In genomic region chr1:941588-942383, GRCh38 we compare ENCODE assay signal across 9 cellular contexts. TPM values are rescaled to one million over a fixed set of nuclear protein-coding genes. Genes with fewer than 3 reads are reported as not detected.
DNase-seq lines count a peak whose midpoint lies in the region; ATAC-seq and TF ChIP-seq lines count a peak whose summit lies in the region.
"Had no signal": no experiment of that assay in that cellular context is flagged by ENCODE, and none has a peak within 500 bp of the region (broad histone marks: within the 10 kb centered on the region; RNA-seq: fewer than 3 reads in every experiment).

No MANE protein-coding gene starts in this region.

- POLR2A ChIA-PET in SK-N-SH (lab: Yijun Ruan, JAX): interaction anchor here (1.1 to 3.2 kb wide), 5 partner anchors 15 to 37 kb away, joined by 3 to 13 read pairs (median 5); no protein-coding TSS in a partner anchor

- H3K79me2 ChIP-seq in SK-N-SH (ENCODE audit: insufficient read depth): no peaks in the 10 kb centered on the region

- H3K9ac ChIP-seq in SK-N-SH: no peak overlapping the region
- no peak overlapping the region for H3K9ac ChIP-seq in mucosa of rectum (ENCODE audit: low read depth in 1 of 2, low read length in 2 of 2)

- CTCF ChIA-PET in SK-N-SH (lab: Yijun Ruan, JAX): interaction anchor here (0.6 to 8.9 kb wide), 10 partner anchors 12 to 350 kb away, joined by 3 to 125 read pairs (median 9); partner anchors contain the start of gene NOC2L

- H3K4me2 ChIP-seq in SK-N-SH: peak overlapping the region; percentile 47; the same call in 1 of the 2 replicates

- H2AFZ ChIP-seq in SK-N-SH (ENCODE audit: low read depth): no peak overlapping the region

- no peak for TF ChIP-seq CTCF in SK-N-SH (IDR thresholded peaks at IDR 0.05)
- TF ChIP-seq CTCF in epithelial cell of esophagus (IDR thresholded peaks at IDR 0.05; ENCODE audit: insufficient read depth, low read depth, low read length, missing control alignments): no peak

- WGBS in SK-N-SH (ENCODE audit: low lambda C conversion rate): 1% methylated on average over 16 of the region's 98 CpGs

- peaks cover 0 to 61% of the 10 kb centered on the region in 2 experiments; a peak in 1 of 4 replicates for H3K4me1 ChIP-seq in SK-N-SH (ENCODE audit: control insufficient read depth in 1 of 2, insufficient read depth in 2 of 2, low read depth in 1 of 2, low read length in 1 of 2)
- H3K4me1 ChIP-seq in mucosa of rectum (ENCODE audit: control insufficient read depth in 2 of 2, insufficient read depth in 2 of 2, low read length in 2 of 2): peaks cover 15 to 16% of the 10 kb centered on the region in 2 donors

- no peak for ATAC-seq in GM19035 (IDR thresholded peaks at IDR 0.05; ENCODE audit: unreplicated experiment)
- ATAC-seq in GM21717 (IDR thresholded peaks at IDR 0.05; ENCODE audit: unreplicated experiment): no peak

- H3F3A ChIP-seq in SK-N-SH (replicated peaks; ENCODE audit: insufficient read depth): peaks cover 20% of the 10 kb centered on the region

- no peak for TF ChIP-seq EP300 in SK-N-SH (IDR thresholded peaks at IDR 0.05; ENCODE audit: borderline replicate concordance in 1 of 2, low read depth in 1 of 2, low read length in 1 of 2)

- no peaks in the 10 kb centered on the region for H3K9me2 ChIP-seq in SK-N-SH

- peak overlapping the region in 1 of 2 experiments; percentile 38; a peak in 2 of 4 replicates for H3K4me3 ChIP-seq in SK-N-SH (ENCODE audit: low read depth in 2 of 2, low read length in 1 of 2)
- no peak overlapping the region for H3K4me3 ChIP-seq in epithelial cell of esophagus (ENCODE audit: low read length)
- H3K4me3 ChIP-seq in mucosa of rectum (ENCODE audit: low read length in 2 of 2): peak overlapping the region; percentile 7 to 30

- no peaks in the 10 kb centered on the region for H3K9me3 ChIP-seq in SK-N-SH
- H3K9me3 ChIP-seq in mucosa of rectum (ENCODE audit: control insufficient read depth in 2 of 2, low read length in 2 of 2): no peaks in the 10 kb centered on the region

- peak overlapping the region in 1 of 2 experiments; percentile 75; a peak in 2 of 4 replicates for H3K27ac ChIP-seq in SK-N-SH (ENCODE audit: low read depth in 2 of 2, low read length in 1 of 2)
- H3K27ac ChIP-seq in mucosa of rectum (ENCODE audit: low read depth in 2 of 2, low read length in 2 of 2): peak overlapping the region; percentile 42 to 58

- H3K27me3 ChIP-seq in SK-N-SH (ENCODE audit: insufficient read depth): no peaks in the 10 kb centered on the region
- H3K27me3 ChIP-seq in mucosa of rectum (ENCODE audit: control insufficient read depth in 2 of 2, insufficient read depth in 2 of 2, low read length in 2 of 2): peaks cover 28 to 45% of the 10 kb centered on the region in 2 donors

- DNase-seq in DMS153 treated with DMSO at 0.1 percent for 48 hours (lab: John Stamatoyannopoulos, UW; ENCODE audit: unreplicated experiment) (peak; percentile 89), LHCN-M2 (ENCODE audit: low read depth) (peak; percentile 45), SK-N-SH (peak; percentile 90), epithelial cell of esophagus (ENCODE audit: low read depth) (peak; percentile 50)
- DNase-seq in stimulated activated CD4-positive, alpha-beta T cell treated with anti-CD3 and anti-CD28 coated beads, Interleukin-4, amount 100 ng/mL, for 1 hour: no peak

- no peaks in the 10 kb centered on the region for H4K20me1 ChIP-seq in SK-N-SH (ENCODE audit: insufficient read depth)

- TF ChIP-seq RAD21 in SK-N-SH (IDR thresholded peaks at IDR 0.05; ENCODE audit: low read length): no peak

- H3K36me3 ChIP-seq in SK-N-SH (replicated peaks in 1 of 2; ENCODE audit: control insufficient read depth in 1 of 2, insufficient read depth in 2 of 2, low read length in 1 of 2) (peaks cover 0 to 20% of the 10 kb centered on the region in 2 experiments), mucosa of rectum (ENCODE audit: control insufficient read depth in 2 of 2, insufficient read depth in 2 of 2, low read length in 2 of 2) (peaks cover 6 to 13% of the 10 kb centered on the region in 2 donors)

TF ChIP-seq in SK-N-SH, 30 proteins besides CTCF, POLR2A, EP300 and RAD21:
- no peak for TF ChIP-seq USF2 (IDR thresholded peaks at IDR 0.05; ENCODE audit: borderline replicate concordance, low read depth, low read length)
- TF ChIP-seq, protein P1, sequence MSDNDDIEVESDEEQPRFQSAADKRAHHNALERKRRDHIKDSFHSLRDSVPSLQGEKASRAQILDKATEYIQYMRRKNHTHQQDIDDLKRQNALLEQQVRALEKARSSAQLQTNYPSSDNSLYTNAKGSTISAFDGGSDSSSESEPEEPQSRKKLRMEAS (IDR thresholded peaks at IDR 0.05; ENCODE audit: low read depth): 0 out of 2 replicates have a peak, but pooled peaks have one; percentile 26
TF ChIP-seq in SK-N-SH: peak in this region for 1.

RNA-seq across cellular contexts. Expression of gene NOC2L, which starts 17.3 kb away (rescaled TPM):
- total RNA-seq in LHCN-M2 (2014; rRNA removed): 100 and 118 TPM in 2 replicates
- polyA plus RNA-seq in LHCN-M2 (2012): 62.0 TPM
- 114 and 124 TPM in 2 replicates for polyA plus RNA-seq in SK-N-SH (2012; rRNA removed)
- 77.5 and 83.1 TPM in 2 replicates for polyA plus RNA-seq in SK-N-SH (2012; cell fraction: cytosol; rRNA removed)
- polyA plus RNA-seq in SK-N-SH (2012; cell fraction: nucleus; rRNA removed): 214 and 215 TPM in 2 replicates

RNA-seq across cellular contexts. Expression of gene SAMD11, which starts 18.1 kb away (rescaled TPM):
- total RNA-seq in LHCN-M2 (2014; rRNA removed): 1.1 and 3.4 TPM in 2 replicates
- 0.80 TPM for polyA plus RNA-seq in LHCN-M2 (2012)
- 2.1 and 3.7 TPM in 2 replicates for polyA plus RNA-seq in SK-N-SH (2012; rRNA removed)
- polyA plus RNA-seq in SK-N-SH (2012; cell fraction: cytosol; rRNA removed): 1.8 and 2.7 TPM in 2 replicates
- 16.3 and 25.0 TPM in 2 replicates for polyA plus RNA-seq in SK-N-SH (2012; cell fraction: nucleus; rRNA removed)
- total RNA-seq: T-helper 2 cell treated with Interferon-gamma antibody and Interleukin-4, amounts not matched to agents 100 ng/mL and 5 ng/mL, for 36 hours had no signal

RNA-seq across cellular contexts. Expression of gene KLHL17, which starts 18.6 kb away (rescaled TPM):
- 13.7 and 22.8 TPM in 2 replicates for total RNA-seq in LHCN-M2 (2014; rRNA removed)
- 6.3 TPM for polyA plus RNA-seq in LHCN-M2 (2012)
- 27.3 and 28.1 TPM in 2 replicates for polyA plus RNA-seq in SK-N-SH (2012; rRNA removed)
- polyA plus RNA-seq in SK-N-SH (2012; cell fraction: cytosol; rRNA removed): 3.6 and 5.7 TPM in 2 replicates
- polyA plus RNA-seq in SK-N-SH (2012; cell fraction: nucleus; rRNA removed): 220 and 295 TPM in 2 replicates

RNA-seq across cellular contexts. Expression of gene PLEKHN1, which starts 24.5 kb away (rescaled TPM):
- total RNA-seq in LHCN-M2 (2014; rRNA removed): 0.19 and 0.40 TPM in 2 replicates
- polyA plus RNA-seq in LHCN-M2 (2012): 0.80 TPM
- not detected in 2 replicates for polyA plus RNA-seq in SK-N-SH (2012; rRNA removed)
- polyA plus RNA-seq in SK-N-SH (2012; cell fraction: cytosol; rRNA removed): not detected in 2 replicates
- polyA plus RNA-seq in SK-N-SH (2012; cell fraction: nucleus; rRNA removed): 0.13 and 0.25 TPM in 2 replicates

RNA-seq across cellular contexts. Expression of gene PERM1, which starts 40.1 kb away (rescaled TPM):
- total RNA-seq in LHCN-M2 (2014; rRNA removed): not detected in 2 replicates
- 0.12 TPM for polyA plus RNA-seq in LHCN-M2 (2012)
- 0.18 and 0.25 TPM in 2 replicates for polyA plus RNA-seq in SK-N-SH (2012; rRNA removed)
- 0.13 and 0.18 TPM in 2 replicates for polyA plus RNA-seq in SK-N-SH (2012; cell fraction: cytosol; rRNA removed)
- polyA plus RNA-seq in SK-N-SH (2012; cell fraction: nucleus; rRNA removed): 0.73 and 1.4 TPM in 2 replicates
- total RNA-seq: T-helper 2 cell treated with Interferon-gamma antibody and Interleukin-4, amounts not matched to agents 100 ng/mL and 5 ng/mL, for 36 hours had no signal
